In the genomic region with DNA sequence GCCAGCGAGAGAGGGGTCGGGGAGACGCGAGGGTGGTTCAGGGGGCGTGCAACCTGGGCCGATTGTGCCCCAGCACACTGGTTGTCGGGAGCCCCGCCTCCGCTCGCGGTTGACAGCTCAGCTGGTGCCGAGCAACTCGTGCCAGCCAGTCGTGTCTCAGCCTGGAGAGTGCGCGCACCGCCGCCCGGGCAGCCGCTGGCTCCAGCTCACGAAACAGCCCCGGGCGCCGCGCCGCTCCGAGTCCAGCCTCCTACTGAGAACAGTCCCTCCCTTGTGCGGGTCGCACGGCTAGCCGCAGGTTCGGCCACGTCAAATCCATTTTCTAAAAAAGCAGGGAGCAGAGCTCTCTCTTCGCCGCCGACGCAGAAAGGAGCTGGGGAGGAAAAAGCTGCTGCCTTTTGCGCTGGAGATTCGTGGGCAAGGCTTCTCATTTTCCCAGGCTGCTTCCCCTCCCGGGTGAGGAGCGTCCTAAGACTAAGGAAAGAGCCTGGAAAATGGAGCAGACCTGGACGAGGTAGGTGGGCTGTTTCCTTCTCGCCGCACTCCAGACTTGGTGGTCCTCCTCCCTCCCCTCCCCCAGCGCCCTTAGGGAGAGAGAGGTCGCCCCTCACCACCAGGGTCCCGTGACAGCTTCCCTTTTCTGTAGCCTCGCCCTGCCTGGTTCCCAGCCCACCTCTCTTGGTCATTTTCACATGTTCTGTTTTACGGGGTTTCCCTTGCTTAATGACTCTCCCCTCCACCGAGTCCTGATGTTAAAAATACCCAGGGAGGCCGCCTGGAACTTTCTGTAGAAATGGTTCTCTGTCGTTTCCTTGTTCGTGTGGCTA, we compare ENCODE assay signal across 8 cellular contexts. TPM values are rescaled to one million over a fixed set of nuclear protein-coding genes. Genes with fewer than 3 reads are reported as not detected.
DNase-seq lines count a peak whose midpoint lies in the region; ATAC-seq, FAIRE-seq and TF ChIP-seq lines count a peak whose summit lies in the region.
"Not testable (repeated sequence)": the region's sequence is repeated elsewhere in the genome, so short reads cannot be mapped to it uniquely, and the experiment has no call there.

No MANE protein-coding gene starts in this region.

- intact Hi-C loops in ascending aorta (cut with DNase I); HepG2 (cut with micrococcal nuclease; ENCODE audit: unreplicated experiment); sciatic nerve (cut with DNase I): not testable (repeated sequence)

- in situ Hi-C loops in HepG2 (cut with HindIII; ENCODE audit: extremely low pct_ligation_motif_present, low pct_unique_long_range_greater_than_20kb), result not testable (repeated sequence)

- not testable (repeated sequence) for H4K20me1 ChIP-seq in HepG2 (ENCODE audit: insufficient read depth, low read length)

- TF ChIP-seq RAD21 in HepG2 (CRISPR knock-in tag; IDR thresholded peaks at IDR 0.05), result not testable (repeated sequence)

- not testable (repeated sequence) for H3K36me3 ChIP-seq in ascending aorta; HepG2 (replicated peaks in 1 of 2; ENCODE audit: control insufficient read depth in 1 of 2, insufficient read depth in 2 of 2, low read length in 2 of 2)

- H3K9ac ChIP-seq in HepG2 (ENCODE audit: insufficient read depth, low read depth, low read length), result not testable (repeated sequence)

- ATAC-seq in GM18909 (IDR thresholded peaks at IDR 0.05; ENCODE audit: poor library complexity, unreplicated experiment) (peak; percentile 56), HG02852 (IDR thresholded peaks at IDR 0.05; ENCODE audit: unreplicated experiment) (peak; percentile 50), WTC11 (peak; percentile 94), HepG2 (peak; percentile 98), sciatic nerve (peak; percentile 98)

- not testable (repeated sequence) for H3K4me2 ChIP-seq in HepG2 (ENCODE audit: low read depth, low read length)

- H3K9me3 Mint-ChIP-seq in WTC11, result not testable (repeated sequence)

- H3K27ac Mint-ChIP-seq in WTC11, result not testable (repeated sequence)

- POLR2A ChIA-PET in AG04449 (lab: Yijun Ruan, JAX); WTC11 (lab: Charles Lee); HepG2 (lab: Yijun Ruan, JAX): not testable (repeated sequence)

- H3K4me1 Mint-ChIP-seq in WTC11, result not testable (repeated sequence)

- not testable (repeated sequence) for H3K27me3 Mint-ChIP-seq in WTC11 (ENCODE audit: low read depth)

- no CpG with 5 or more reads among the region's 53 CpGs for WGBS in HepG2 (ENCODE audit: low lambda C conversion rate)

- not testable (repeated sequence) for DNase-seq in AG04449 (ENCODE audit: low read depth, low spot score); WTC11 (ENCODE audit: low spot score); ascending aorta (ENCODE audit: low spot score in 2 of 2); foreskin fibroblast; HepG2 (ENCODE audit: low spot score); sciatic nerve (ENCODE audit: low spot score)

- not testable (repeated sequence) for TF ChIP-seq CTCF in AG04449 (IDR thresholded peaks at IDR 0.05; ENCODE audit: insufficient read depth, low read length, missing control alignments); WTC11 (IDR thresholded peaks at IDR 0.05); ascending aorta (IDR thresholded peaks at IDR 0.05); foreskin fibroblast (IDR thresholded peaks at IDR 0.05; ENCODE audit: low read depth, low read length); HepG2 (CRISPR knock-in tag; IDR thresholded peaks at IDR 0.05)

- not testable (repeated sequence) for H3K4me3 Mint-ChIP-seq in WTC11

- not testable (repeated sequence) for TF ChIP-seq POLR2A in HepG2 (IDR thresholded peaks at IDR 0.05; ENCODE audit: insufficient read depth in 1 of 2, low read depth in 2 of 2, low read length in 2 of 2)

- not testable (repeated sequence) for H3K27me3 ChIP-seq in ascending aorta; HepG2 (ENCODE audit: control insufficient read depth in 1 of 2, insufficient read depth in 2 of 2, low read length in 2 of 2)

- H3K9me3 ChIP-seq in ascending aorta; HepG2 (ENCODE audit: low read length): not testable (repeated sequence)

- not testable (repeated sequence) for H2AFZ ChIP-seq in HepG2 (ENCODE audit: low read length)

- not testable (repeated sequence) for H3K79me2 ChIP-seq in HepG2 (ENCODE audit: insufficient read depth, low read length)

- H3K36me3 Mint-ChIP-seq in WTC11, result not testable (repeated sequence)

- not testable (repeated sequence) for BruUV-seq in HepG2 (replicated peaks; lab: Mats Ljungman, UMichigan)

- FAIRE-seq in HepG2 (lab: Jason Lieb, UNC), result not testable (repeated sequence)

- CTCF ChIA-PET in AG04449 (lab: Yijun Ruan, JAX); WTC11 (lab: Charles Lee); HepG2 (lab: Yijun Ruan, JAX; ENCODE audit: low intra/inter-chr PET ratio, low total read pairs): not testable (repeated sequence)

- peak overlapping the region; percentile 26; the same call in 1 of the 2 replicates for H3K4me3 ChIP-seq in AG04449 (ENCODE audit: low read depth, low read length)
- peak overlapping the region in 1 of 2 donors; percentile 42 for H3K4me3 ChIP-seq in ascending aorta
- H3K4me3 ChIP-seq in foreskin fibroblast (ENCODE audit: low read depth in 1 of 2, low read length in 2 of 2), result peak overlapping the region; percentile 31 to 39
- H3K4me3 ChIP-seq in HepG2 (replicated peaks in 1 of 3; ENCODE audit: insufficient read depth in 1 of 3, low read depth in 2 of 3, low read length in 3 of 3), result not testable (repeated sequence)

- not testable (repeated sequence) for TF ChIP-seq EP300 in HepG2 (IDR thresholded peaks at IDR 0.05; ENCODE audit: low read depth in 2 of 2, low read length in 2 of 2); HepG2 (CRISPR knock-in tag; IDR thresholded peaks at IDR 0.05; ENCODE audit: borderline replicate concordance)

- H3K27ac ChIP-seq in ascending aorta, result peak overlapping the region; percentile 27 to 65
- H3K27ac ChIP-seq in HepG2 (ENCODE audit: extremely low read length, insufficient read depth, low read length), result not testable (repeated sequence)

- H3K4me1 ChIP-seq in ascending aorta; HepG2 (ENCODE audit: insufficient read depth, low read length): not testable (repeated sequence)

RNA-seq across cellular contexts. Expression of a gene that starts 56.7 kb away (rescaled TPM):
- 9.5 to 11.5 TPM (median 9.9 TPM) in 3 replicates for total RNA-seq in WTC11 (2021)
- total RNA-seq in ascending aorta, result 16.8 TPM
- total RNA-seq in HepG2 (2016; rRNA removed; fragmentation: Illumina TruSeq; extraction: Trizol), result 29.1 and 38.5 TPM in 2 replicates
- 1.9 and 2.4 TPM in 2 replicates for total RNA-seq in HepG2 (2016; cell fraction: cytosol; rRNA removed; fragmentation: Illumina TruSeq; extraction: Trizol; ENCODE audit: low read depth)
- total RNA-seq in HepG2 (2016; cell fraction: insoluble cytoplasmic fraction; rRNA removed; fragmentation: Illumina TruSeq; extraction: Trizol), result 29.5 and 40.0 TPM in 2 replicates
- total RNA-seq in HepG2 (2016; cell fraction: membrane; rRNA removed; fragmentation: Illumina TruSeq; extraction: Trizol), result 8.9 and 9.8 TPM in 2 replicates
- total RNA-seq in HepG2 (2016; cell fraction: nucleus; rRNA removed; fragmentation: Illumina TruSeq; extraction: Trizol), result 32.7 and 35.9 TPM in 2 replicates
- polyA plus RNA-seq in HepG2 (2011; rRNA removed), result 12.2 and 14.2 TPM in 2 replicates
- polyA plus RNA-seq in HepG2 (2011; cell fraction: cytosol; rRNA removed), result 6.0 and 7.5 TPM in 2 replicates
- 11.6 and 13.9 TPM in 2 replicates for polyA plus RNA-seq in HepG2 (2011; cell fraction: nucleus; rRNA removed)
- polyA plus RNA-seq in HepG2 (2012), result 13.4 and 18.5 TPM in 2 replicates
- polyA plus RNA-seq in HepG2 (2016; cell fraction: cytosol; fragmentation: Illumina TruSeq; extraction: Trizol; ENCODE audit: low read depth), result 2.1 and 2.2 TPM in 2 replicates
- polyA plus RNA-seq in HepG2 (2016; cell fraction: insoluble cytoplasmic fraction; fragmentation: Illumina TruSeq; extraction: Trizol; ENCODE audit: low read depth), result 37.2 and 40.7 TPM in 2 replicates
- 6.3 and 6.7 TPM in 2 replicates for polyA plus RNA-seq in HepG2 (2016; cell fraction: membrane; fragmentation: Illumina TruSeq; extraction: Trizol; ENCODE audit: low read depth)
- polyA plus RNA-seq in HepG2 (2016; cell fraction: nucleus; fragmentation: Illumina TruSeq; extraction: Trizol; ENCODE audit: insufficient read depth, low read depth), result 32.0 and 32.9 TPM in 2 replicates
- 12.4 and 20.9 TPM in 2 replicates for polyA minus RNA-seq in HepG2 (2011; rRNA and poly(A)+ RNA removed; ENCODE audit: low replicate concordance)
- 9.2 and 11.2 TPM in 2 replicates for polyA minus RNA-seq in HepG2 (2011; cell fraction: cytosol; rRNA and poly(A)+ RNA removed)
- 66.5 and 85.1 TPM in 2 replicates for polyA minus RNA-seq in HepG2 (2011; cell fraction: nucleus; rRNA and poly(A)+ RNA removed)
- total RNA-seq in sciatic nerve, result 30.1 TPM
